ENCODE assay signal across 13 cellular contexts in genomic region chr12:122051231-122051876, GRCh38. TPM values are rescaled to one million over a fixed set of nuclear protein-coding genes. Genes with fewer than 3 reads are reported as not detected.
DNase-seq lines count a peak whose midpoint lies in the region; ATAC-seq and TF ChIP-seq lines count a peak whose summit lies in the region.
"Had no signal": no experiment of that assay in that cellular context is flagged by ENCODE, and none has a peak within 500 bp of the region (broad histone marks: within the 10 kb centered on the region; RNA-seq: fewer than 3 reads in every experiment).

No MANE protein-coding gene starts in this region.

- ATAC-seq in body of pancreas (peak; percentile 63), HG02610 (IDR thresholded peaks at IDR 0.05; ENCODE audit: unreplicated experiment) (no peak), HG02852 (IDR thresholded peaks at IDR 0.05; ENCODE audit: unreplicated experiment) (no peak)

- no peak for TF ChIP-seq EP300 in ovary (IDR thresholded peaks at IDR 0.05)

- H3K9me3 ChIP-seq in AG04450 (ENCODE audit: control insufficient read depth, insufficient read depth, low read length) (no peaks in the 10 kb centered on the region), body of pancreas (no peaks in the 10 kb centered on the region), ovary (no peaks in the 10 kb centered on the region), testis (no peaks in the 10 kb centered on the region)

- peak overlapping the region; percentile 47 for H3K27ac ChIP-seq in AG04450 (ENCODE audit: low read depth, low read length)
- H3K27ac ChIP-seq in body of pancreas: peak overlapping the region; percentile 58 to 80 (median 77)
- peak overlapping the region; percentile 41 to 80 for H3K27ac ChIP-seq in ovary
- peak overlapping the region in 1 of 2 donors; percentile 23 for H3K27ac ChIP-seq in testis

- no peak for TF ChIP-seq CTCF in AG04450 (IDR thresholded peaks at IDR 0.05; ENCODE audit: low read depth, low read length)
- TF ChIP-seq CTCF in body of pancreas (IDR thresholded peaks at IDR 0.05): no peak
- TF ChIP-seq CTCF in ovary (IDR thresholded peaks at IDR 0.05): no peak
- TF ChIP-seq CTCF in testis (IDR thresholded peaks at IDR 0.05): no peak

- intact Hi-C loops in body of pancreas (cut with DNase I): no loop called here
- intact Hi-C loops in cardiac septum (cut with DNase I): loop anchor here (10.0 kb wide), 1 partner anchor 173 kb away; the partner anchor contains the start of gene DIABLO
- intact Hi-C loops in ovary (cut with DNase I): no loop called here
- intact Hi-C loops in testis (cut with DNase I; ENCODE audit: low total_unique reads): loop anchor here (5.0 kb wide), 1 partner anchor 71 kb away; no protein-coding TSS in a partner anchor

- TF ChIP-seq POLR2A in body of pancreas (IDR thresholded peaks at IDR 0.05) (no peak), ovary (IDR thresholded peaks at IDR 0.05) (no peak), testis (IDR thresholded peaks at IDR 0.05) (no peak)

- CTCF ChIA-PET in AG04450 (lab: Charles Lee): interaction anchor here (0.5 to 2.6 kb wide), 9 partner anchors 11 to 257 kb away, joined by 3 to 16 read pairs (median 4); no protein-coding TSS in a partner anchor

- H3K4me3 ChIP-seq in AG04450 (ENCODE audit: low read depth, low read length) (no peak overlapping the region), body of pancreas (no peak overlapping the region), ovary (no peak overlapping the region), testis (no peak overlapping the region)

- POLR2A ChIA-PET in AG04450 (lab: Yijun Ruan, JAX): interaction anchor here (0.6 to 1.7 kb wide), 13 partner anchors 12 to 185 kb away, joined by 3 to 11 read pairs (median 5); partner anchors contain the start of genes DIABLO and MLXIP

- H3K4me1 ChIP-seq in body of pancreas: peaks cover 34% of the 10 kb centered on the region
- peaks cover 6% of the 10 kb centered on the region for H3K4me1 ChIP-seq in ovary (ENCODE audit: insufficient read depth)
- peaks cover 15% of the 10 kb centered on the region for H3K4me1 ChIP-seq in testis

- DNase-seq in AG04450 (ENCODE audit: low read depth, low spot score) (no peak), body of pancreas (peak; percentile 49 to 71 (median 68)), cardiac septum (ENCODE audit: low spot score) (peak; percentile 88), ovary (peak; percentile 60 to 71 (median 64)), testis (no peak), NCI-H748 treated with DMSO at 0.1 percent for 48 hours (lab: John Stamatoyannopoulos, UW) (no peak)
- DNase-seq: activated B cell treated with CpG ODN at 0.5 μM for 24 hours; DND-41; GOT3; naive B cell; stimulated activated CD4-positive, alpha-beta T cell treated with anti-CD3 and anti-CD28 coated beads, Interleukin-12 subunit alpha, Interleukin-12 subunit beta, amount 100 ng/mL, for 4 hours had no signal

- H3K27me3 ChIP-seq in AG04450 (ENCODE audit: control insufficient read depth, insufficient read depth, low read length): no peaks in the 10 kb centered on the region
- H3K27me3 ChIP-seq in body of pancreas: no peaks in the 10 kb centered on the region
- H3K27me3 ChIP-seq in ovary: no peaks in the 10 kb centered on the region
- H3K27me3 ChIP-seq in testis: no peaks in the 10 kb centered on the region

- WGBS in body of pancreas, 2 donors: 1 to 10% methylated on average over 9 to 14 of the region's 14 CpGs
- WGBS in ovary, 3 donors: 8 to 23% (median 10%) methylated on average over 14 of the region's 14 CpGs
- WGBS in testis, 2 donors: 30 to 49% methylated on average over 7 to 14 of the region's 14 CpGs

- H3K36me3 ChIP-seq in body of pancreas (replicated peaks in 1 of 2; ENCODE audit: insufficient read depth in 1 of 2, low read depth in 2 of 2) (peaks cover 0 to 2% of the 10 kb centered on the region in 2 donors), ovary (no peaks in the 10 kb centered on the region), testis (ENCODE audit: low read depth, missing control alignments) (no peaks in the 10 kb centered on the region)

RNA-seq across cellular contexts. Expression of gene MLXIP, which starts 27.2 kb away (rescaled TPM):
- polyA plus RNA-seq in AG04450 (2011; rRNA removed) (5.8 and 8.4 TPM in 2 replicates), ovary (10 to 100 TPM; 34.0 to 43.7 TPM), testis (ENCODE audit: insufficient read depth, low read depth, low replicate concordance) (39.9 TPM)
- 11.4 and 11.9 TPM in 2 replicates for polyA minus RNA-seq in AG04450 (2011; rRNA and poly(A)+ RNA removed)
- total RNA-seq in body of pancreas (10 to 100 TPM; 43.6 to 84.0 TPM), cardiac septum (24.7 TPM), ovary (100 to 1,000 TPM in 2 of 7 donors, 10 to 100 TPM in 5; 23.2 to 111 (median 85.9) TPM), testis (10 to 100 TPM; 61.2 to 67.9 TPM)

RNA-seq across cellular contexts. Expression of gene BCL7A, which starts 29.7 kb away (rescaled TPM):
- polyA plus RNA-seq in AG04450 (2011; rRNA removed): 4.4 and 4.6 TPM in 2 replicates
- 3.6 and 4.0 TPM in 2 replicates for polyA minus RNA-seq in AG04450 (2011; rRNA and poly(A)+ RNA removed)
- 10 to 100 TPM; 19.1 to 25.2 TPM for total RNA-seq in body of pancreas
- 18.2 TPM for total RNA-seq in cardiac septum
- 1 to 10 TPM; 4.4 to 9.1 (median 7.2) TPM for total RNA-seq in ovary
- 1 to 10 TPM; 5.0 to 6.4 TPM for polyA plus RNA-seq in ovary
- total RNA-seq in testis: 10 to 100 TPM; 10.2 to 11.1 TPM
- 5.9 TPM for polyA plus RNA-seq in testis (ENCODE audit: insufficient read depth, low read depth, low replicate concordance)

Comparison
In these comparisons a context has a peak if more than half of its experiments do, and no peak if none do; other contexts are left out.
1. DNase-seq: peak in body of pancreas (4 of 4), cardiac septum (single experiment) and ovary (5 of 5); none in AG04450 (single experiment), testis (single experiment) and NCI-H748 treated with DMSO at 0.1 percent for 48 hours (single experiment).
2. intact Hi-C loops: an anchor here in cardiac septum (10.0 kb wide) and testis (5.0 kb wide); none called in body of pancreas and ovary.